In the genomic region with DNA sequence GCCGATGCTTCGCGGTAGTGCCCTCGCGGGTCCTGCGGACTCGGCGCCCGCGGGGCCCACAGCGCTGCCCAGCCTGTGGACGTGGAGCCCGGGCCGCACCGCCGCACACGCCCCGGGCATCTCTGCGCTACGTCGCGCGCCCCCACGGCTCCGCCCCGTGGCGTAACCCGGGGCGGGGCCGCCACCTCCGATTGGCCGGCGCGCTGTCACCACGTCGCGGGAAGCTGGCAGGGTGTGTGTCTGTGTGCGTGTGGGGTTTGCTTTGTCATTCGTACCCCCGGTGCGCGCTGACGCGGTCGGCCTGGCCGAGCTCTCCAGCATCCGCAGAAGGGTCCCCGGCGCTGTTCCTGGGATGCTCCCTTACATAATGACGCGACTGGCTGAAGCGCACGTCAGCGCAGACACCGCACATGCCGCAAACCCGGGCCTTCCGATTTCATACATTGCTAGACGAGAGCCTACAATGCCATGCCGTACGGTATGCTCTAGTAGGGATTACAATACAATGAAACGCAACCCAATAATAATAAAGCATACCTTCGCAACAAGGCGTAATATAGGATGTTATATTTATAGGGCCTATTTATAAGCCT, we compare ENCODE assay signal across 8 cellular contexts. TPM values are rescaled to one million over a fixed set of nuclear protein-coding genes. Genes with fewer than 3 reads are reported as not detected.
A peak's percentile ranks its signal among the peaks of the same experiment; 100 is the strongest.
DNase-seq lines count a peak whose midpoint lies in the region; ATAC-seq and TF ChIP-seq lines count a peak whose summit lies in the region.

No MANE protein-coding gene starts in this region.

- H3K9me3 ChIP-seq in right lobe of liver = no peaks in the 10 kb centered on the region

- H3K9me3 Mint-ChIP-seq in activated CD4-positive, alpha-beta T cell treated with anti-CD3 and anti-CD28 coated beads, Interleukin-2, amount 10 ng/mL, durations not matched to agents 7 days and 5 days = no peaks in the 10 kb centered on the region
- H3K9me3 Mint-ChIP-seq in dendritic cell treated with granulocyte-macrophage colony-stimulating factor and Interleukin-4, amounts not matched to agents 40 ng/mL and 50 ng/mL, for 4 days = no peaks in the 10 kb centered on the region

- H3K36me3 ChIP-seq in right lobe of liver = no peaks in the 10 kb centered on the region

- H3K27ac Mint-ChIP-seq in activated CD4-positive, alpha-beta T cell treated with anti-CD3 and anti-CD28 coated beads, Interleukin-2, amount 10 ng/mL, durations not matched to agents 7 days and 5 days = peak overlapping the region; percentile 99
- peak overlapping the region; percentile 94 for H3K27ac Mint-ChIP-seq in dendritic cell treated with granulocyte-macrophage colony-stimulating factor and Interleukin-4, amounts not matched to agents 40 ng/mL and 50 ng/mL, for 4 days

- WGBS in right lobe of liver (ENCODE audit: insufficient coverage, low coverage, low lambda C conversion rate, missing lambda C conversion rate) = 0% methylated on average over 16 of the region's 64 CpGs

- POLR2A ChIA-PET in activated CD4-positive, alpha-beta T cell treated with anti-CD3 and anti-CD28 coated beads, Interleukin-2, amount 10 ng/mL, durations not matched to agents 7 days and 5 days (lab: Charles Lee) = interaction anchor here (0.7 kb wide), 1 partner anchor 395 kb away, joined by 3 read pairs; no protein-coding TSS in a partner anchor

- peak overlapping the region; percentile 95 for H3K4me3 Mint-ChIP-seq in activated CD4-positive, alpha-beta T cell treated with anti-CD3 and anti-CD28 coated beads, Interleukin-2, amount 10 ng/mL, durations not matched to agents 7 days and 5 days
- H3K4me3 Mint-ChIP-seq in dendritic cell treated with granulocyte-macrophage colony-stimulating factor and Interleukin-4, amounts not matched to agents 40 ng/mL and 50 ng/mL, for 4 days = peak overlapping the region; percentile 87

- H3K4me3 ChIP-seq in right lobe of liver = peak overlapping the region; percentile 74 to 85 (median 80)

- H3K4me1 Mint-ChIP-seq in activated CD4-positive, alpha-beta T cell treated with anti-CD3 and anti-CD28 coated beads, Interleukin-2, amount 10 ng/mL, durations not matched to agents 7 days and 5 days = peaks cover 46% of the 10 kb centered on the region
- H3K4me1 Mint-ChIP-seq in dendritic cell treated with granulocyte-macrophage colony-stimulating factor and Interleukin-4, amounts not matched to agents 40 ng/mL and 50 ng/mL, for 4 days (ENCODE audit: low read depth) = peaks cover 18% of the 10 kb centered on the region

- no peaks in the 10 kb centered on the region for H3K27me3 ChIP-seq in right lobe of liver

- no peak for TF ChIP-seq CTCF in right lobe of liver (IDR thresholded peaks at IDR 0.05)

- intact Hi-C loops in dendritic cell treated with granulocyte-macrophage colony-stimulating factor and Interleukin-4, amounts not matched to agents 40 ng/mL and 50 ng/mL, for 4 days (cut with micrococcal nuclease) = loop anchor here (5.0 kb wide), 1 partner anchor 432 kb away; no protein-coding TSS in a partner anchor
- intact Hi-C loops in right lobe of liver (cut with DNase I) = no loop called here

- H3K36me3 Mint-ChIP-seq in activated CD4-positive, alpha-beta T cell treated with anti-CD3 and anti-CD28 coated beads, Interleukin-2, amount 10 ng/mL, durations not matched to agents 7 days and 5 days (ENCODE audit: low read depth) = peaks cover 4% of the 10 kb centered on the region
- H3K36me3 Mint-ChIP-seq in dendritic cell treated with granulocyte-macrophage colony-stimulating factor and Interleukin-4, amounts not matched to agents 40 ng/mL and 50 ng/mL, for 4 days (ENCODE audit: low read depth) = no peaks in the 10 kb centered on the region

- peak overlapping the region; percentile 72 to 91 (median 89) for H3K27ac ChIP-seq in right lobe of liver

- H3K27me3 Mint-ChIP-seq in activated CD4-positive, alpha-beta T cell treated with anti-CD3 and anti-CD28 coated beads, Interleukin-2, amount 10 ng/mL, durations not matched to agents 7 days and 5 days = no peaks in the 10 kb centered on the region
- peaks cover 4% of the 10 kb centered on the region for H3K27me3 Mint-ChIP-seq in dendritic cell treated with granulocyte-macrophage colony-stimulating factor and Interleukin-4, amounts not matched to agents 40 ng/mL and 50 ng/mL, for 4 days

- peak; percentile 94 for TF ChIP-seq POLR2A in right lobe of liver (IDR thresholded peaks at IDR 0.05)

- ATAC-seq in GM19351 (IDR thresholded peaks at IDR 0.05; ENCODE audit: unreplicated experiment) (peak; percentile 76), HG03460 (IDR thresholded peaks at IDR 0.05; ENCODE audit: unreplicated experiment) (peak; percentile 70), right lobe of liver (peak; percentile 81 to 87 (median 82))

- CTCF ChIA-PET in activated CD4-positive, alpha-beta T cell treated with anti-CD3 and anti-CD28 coated beads, Interleukin-2, amount 10 ng/mL, durations not matched to agents 7 days and 5 days (lab: Charles Lee) = interaction anchor here (1.0 to 2.7 kb wide), 3 partner anchors 14 to 56 kb away, joined by 3 to 8 read pairs (median 3); no protein-coding TSS in a partner anchor

- H3K4me1 ChIP-seq in right lobe of liver = peaks cover 0 to 47% (median 21%) of the 10 kb centered on the region in 4 donors

- peak in 13 of 14 donors; percentile 41 to 90 (median 84) for DNase-seq in C1 segment of cervical spinal cord (lab: John Stamatoyannopoulos, UW)
- DNase-seq in NCI-H524 treated with DMSO at 0.1 percent for 48 hours (lab: John Stamatoyannopoulos, UW) = peak; percentile 41
- DNase-seq in activated CD4-positive, alpha-beta T cell treated with anti-CD3 and anti-CD28 coated beads, Interleukin-2, amount 10 ng/mL, durations not matched to agents 7 days and 5 days = peak; percentile 88
- peak; percentile 91 to 93 (median 92) for DNase-seq in right lobe of liver
- peak; percentile 84 for DNase-seq in stimulated activated CD4-positive, alpha-beta T cell treated with anti-CD3 and anti-CD28 coated beads, Interleukin-4, amount 100 ng/mL, for 4 hours

RNA-seq across cellular contexts. Expression of gene MACO1, which starts 0.5 kb away (rescaled TPM):
- total RNA-seq in activated CD4-positive, alpha-beta T cell treated with anti-CD3 and anti-CD28 coated beads, Interleukin-2, amount 10 ng/mL, durations not matched to agents 7 days and 5 days = 10 to 100 TPM; 18.8 to 24.9 TPM
- total RNA-seq in right lobe of liver = 10 to 100 TPM; 23.2 to 32.9 (median 27.2) TPM

RNA-seq across cellular contexts. Expression of gene RHCE, which starts 9.5 kb away (rescaled TPM):
- total RNA-seq in activated CD4-positive, alpha-beta T cell treated with anti-CD3 and anti-CD28 coated beads, Interleukin-2, amount 10 ng/mL, durations not matched to agents 7 days and 5 days = under 1 TPM in 1 of 2 experiments, not detected in 1; 0.17 TPM
- 1 to 10 TPM in 4 of 6 experiments, under 1 TPM in 2; 0.25 to 2.2 (median 1.4) TPM for total RNA-seq in right lobe of liver

Comparison
In these comparisons a context has a peak if more than half of its experiments do, and no peak if none do; other contexts are left out.
1. Peak in every context shown above with its lines: DNase-seq, ATAC-seq, H3K4me3 ChIP-seq and H3K27ac ChIP-seq.
2. DNase-seq: peak in every context shown above with its lines; median percentile 92 in right lobe of liver; 88 in activated CD4-positive, alpha-beta T cell treated with anti-CD3 and anti-CD28 coated beads, Interleukin-2, amount 10 ng/mL, durations not matched to agents 7 days and 5 days; 84 in C1 segment of cervical spinal cord; 84 in stimulated activated CD4-positive, alpha-beta T cell treated with anti-CD3 and anti-CD28 coated beads, Interleukin-4, amount 100 ng/mL, for 4 hours; 41 in NCI-H524 treated with DMSO at 0.1 percent for 48 hours.